8 cellular contexts compared by ENCODE assay signal in the genomic region with DNA sequence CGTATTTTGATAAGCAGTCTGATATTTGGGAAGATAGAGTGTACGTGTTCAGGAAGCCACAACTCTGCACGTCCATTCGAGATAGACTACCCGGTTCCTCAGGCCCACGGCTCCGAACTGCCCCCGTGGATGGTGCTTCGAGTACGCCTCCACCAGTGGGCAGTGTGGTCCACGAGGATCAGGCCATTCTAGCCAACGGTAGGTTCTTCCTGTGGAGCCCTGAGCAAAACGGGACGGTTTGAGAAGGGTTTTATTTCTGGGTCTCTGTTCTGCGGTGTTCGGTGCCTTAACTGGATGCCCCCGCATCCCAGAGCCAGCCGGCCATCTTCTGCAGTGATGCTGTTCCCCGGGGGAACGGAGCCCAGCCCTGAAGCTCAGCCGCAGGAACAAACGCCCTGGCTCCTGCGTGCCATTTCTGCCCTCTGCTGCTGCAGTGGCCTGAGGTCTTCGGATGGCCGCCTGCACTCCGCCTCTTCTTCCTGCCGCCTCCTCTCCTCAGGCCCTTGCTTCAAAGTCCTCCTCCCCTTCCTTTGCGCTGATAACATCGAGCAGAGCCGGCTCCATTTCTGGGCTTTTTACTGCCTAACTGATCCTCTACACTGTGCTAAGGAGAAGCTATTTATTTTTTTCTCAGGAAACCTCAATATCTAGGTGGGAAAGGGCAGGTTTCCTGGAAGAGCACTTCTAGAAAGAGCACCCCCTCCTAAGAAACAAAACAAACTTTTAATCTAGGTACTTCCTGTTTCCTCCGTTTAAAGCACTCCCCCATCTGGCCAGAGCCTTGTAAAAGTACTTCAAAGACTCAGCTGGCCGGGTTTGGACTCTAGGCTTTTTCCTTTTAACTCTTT. TPM values are rescaled to one million over a fixed set of nuclear protein-coding genes. Genes with fewer than 3 reads are reported as not detected.
DNase-seq lines count a peak whose midpoint lies in the region; ATAC-seq and TF ChIP-seq lines count a peak whose summit lies in the region.

No MANE protein-coding gene starts in this region.

- ATAC-seq in GM21423 (IDR thresholded peaks at IDR 0.05; ENCODE audit: unreplicated experiment), result no peak

- H3K4me3 Mint-ChIP-seq in dendritic cell treated with granulocyte-macrophage colony-stimulating factor and Interleukin-4, amounts not matched to agents 40 ng/mL and 50 ng/mL, for 4 days, result peak overlapping the region; percentile 62

- TF ChIP-seq POLR2A in Peyer's patch (IDR thresholded peaks at IDR 0.05), result no peak

- H3K27me3 ChIP-seq in mononuclear cell (ENCODE audit: insufficient read depth, low read length) (no peaks in the 10 kb centered on the region), Peyer's patch (no peaks in the 10 kb centered on the region)

- peaks cover 43% of the 10 kb centered on the region for H3K4me1 Mint-ChIP-seq in dendritic cell treated with granulocyte-macrophage colony-stimulating factor and Interleukin-4, amounts not matched to agents 40 ng/mL and 50 ng/mL, for 4 days (ENCODE audit: low read depth)

- H3K4me3 ChIP-seq in mononuclear cell (ENCODE audit: low read length) (peak overlapping the region; percentile 9), Peyer's patch (peak overlapping the region in 1 of 4 donors; percentile 10)

- peak overlapping the region in 2 of 4 donors; percentile 58 to 60 for H3K27ac ChIP-seq in Peyer's patch

- DNase-seq in ELF-1 (ENCODE audit: low read depth, low spot score), result peak; percentile 52
- DNase-seq in NOMO-1 treated with dmso at 0.1 percent for 144 hours (lab: John Stamatoyannopoulos, UW; ENCODE audit: unreplicated experiment), result peak; percentile 95
- DNase-seq in Peyer's patch, result no peak
- DNase-seq in SW 1271 (lab: John Stamatoyannopoulos, UW), result no peak
- no peak for DNase-seq in stimulated activated CD4-positive, alpha-beta T cell treated with anti-CD3 and anti-CD28 coated beads, Interleukin-2, amount 100 ng/mL, for 48 hours

- peaks cover 15% of the 10 kb centered on the region for H3K36me3 Mint-ChIP-seq in dendritic cell treated with granulocyte-macrophage colony-stimulating factor and Interleukin-4, amounts not matched to agents 40 ng/mL and 50 ng/mL, for 4 days (ENCODE audit: low read depth)

- H3K9me3 ChIP-seq in mononuclear cell (ENCODE audit: low read depth, low read length), result peaks cover 20% of the 10 kb centered on the region
- peaks cover 0 to 9% (median 0%) of the 10 kb centered on the region in 4 donors for H3K9me3 ChIP-seq in Peyer's patch

- H3K27me3 Mint-ChIP-seq in dendritic cell treated with granulocyte-macrophage colony-stimulating factor and Interleukin-4, amounts not matched to agents 40 ng/mL and 50 ng/mL, for 4 days, result peaks cover 7% of the 10 kb centered on the region

- peak in 2 of 6 experiments; percentile 6 to 8 for TF ChIP-seq CTCF in Peyer's patch (IDR thresholded peaks at IDR 0.05)

- H3K4me1 ChIP-seq in mononuclear cell (ENCODE audit: insufficient read depth, low read length), result peaks cover 12% of the 10 kb centered on the region
- H3K4me1 ChIP-seq in Peyer's patch, result peaks cover 0 to 6% (median 0%) of the 10 kb centered on the region in 4 donors

- intact Hi-C loops in dendritic cell treated with granulocyte-macrophage colony-stimulating factor and Interleukin-4, amounts not matched to agents 40 ng/mL and 50 ng/mL, for 4 days (cut with micrococcal nuclease), result no loop called here

- peak overlapping the region; percentile 90 for H3K27ac Mint-ChIP-seq in dendritic cell treated with granulocyte-macrophage colony-stimulating factor and Interleukin-4, amounts not matched to agents 40 ng/mL and 50 ng/mL, for 4 days

- peaks cover 24% of the 10 kb centered on the region for H3K9me3 Mint-ChIP-seq in dendritic cell treated with granulocyte-macrophage colony-stimulating factor and Interleukin-4, amounts not matched to agents 40 ng/mL and 50 ng/mL, for 4 days

- H3K36me3 ChIP-seq in Peyer's patch, result no peaks in the 10 kb centered on the region

RNA-seq across cellular contexts. Expression of gene SLC46A3, which starts 36.2 kb away (rescaled TPM):
- total RNA-seq in mononuclear cell (8.1 TPM), Peyer's patch (100 to 1,000 TPM in 2 of 4 donors, 10 to 100 TPM in 2; 10.7 to 198 (median 105) TPM)

Comparison
In these comparisons a context has a peak if more than half of its experiments do, and no peak if none do; other contexts are left out.
1. DNase-seq: peak in ELF-1 (single experiment) and NOMO-1 treated with dmso at 0.1 percent for 144 hours (single experiment); none in Peyer's patch (0 of 3), SW 1271 (0 of 2) and stimulated activated CD4-positive, alpha-beta T cell treated with anti-CD3 and anti-CD28 coated beads, Interleukin-2, amount 100 ng/mL, for 48 hours (0 of 2).